In the genomic region with DNA sequence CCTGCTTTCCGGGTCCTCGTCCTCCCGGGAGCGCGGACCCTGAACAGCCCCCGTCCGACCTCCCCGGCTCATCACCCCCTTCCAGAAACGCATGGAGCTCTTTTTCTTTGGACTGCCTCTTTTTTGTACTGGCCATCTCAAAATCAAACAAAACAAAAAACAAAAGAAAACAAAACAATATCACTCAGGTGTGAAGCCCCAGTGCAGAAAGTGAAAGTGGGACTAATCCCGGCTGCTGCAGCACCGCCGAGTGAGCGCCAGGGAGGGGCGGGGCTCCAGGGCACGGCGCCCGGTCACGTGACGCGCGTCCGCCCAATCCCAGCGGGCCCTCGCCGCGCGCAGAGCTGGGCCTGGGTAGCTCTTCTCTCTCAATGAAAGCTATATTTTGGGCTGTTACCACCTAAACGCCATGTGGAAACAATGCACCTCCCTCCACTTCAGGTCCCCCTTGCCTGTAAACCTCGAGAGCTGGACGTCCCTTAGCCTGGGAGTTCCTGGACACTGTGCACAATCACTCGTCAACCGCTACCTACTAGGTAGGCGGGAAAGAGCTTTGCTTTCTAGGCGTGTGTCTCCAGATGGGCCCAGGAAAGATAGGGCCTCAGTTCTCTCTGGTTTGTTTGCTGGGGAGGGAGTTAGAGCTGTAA, we compare ENCODE assay signal across 9 cellular contexts.
DNase-seq lines count a peak whose midpoint lies in the region; ATAC-seq, FAIRE-seq and TF ChIP-seq lines count a peak whose summit lies in the region.
"Had no signal": no experiment of that assay in that cellular context is flagged by ENCODE, and none has a peak within 500 bp of the region (broad histone marks: within the 10 kb centered on the region; RNA-seq: fewer than 3 reads in every experiment).

No MANE protein-coding gene starts in this region.

- H3K4me3 ChIP-seq in bronchial epithelial cell (ENCODE audit: low read depth, low read length): peak overlapping the region; percentile 56

- TF ChIP-seq CTCF in VCaP (conservative IDR thresholded peaks at IDR 0.05) (no peak), bronchial epithelial cell (IDR thresholded peaks at IDR 0.05; ENCODE audit: insufficient read depth, low read length, severe bottlenecking) (no peak)

- H3K36me3 ChIP-seq in bronchial epithelial cell (ENCODE audit: control insufficient read depth, insufficient read depth, low read length): no peaks in the 10 kb centered on the region

- no peak for FAIRE-seq in bronchial epithelial cell (lab: Jason Lieb, UNC)

- peak; percentile 28 to 68 for DNase-seq in NCI-H524 (lab: John Stamatoyannopoulos, UW)
- no peak for DNase-seq in NCI-H524 treated with DMSO at 0.1 percent for 48 hours (lab: John Stamatoyannopoulos, UW)
- peak; percentile 64 to 65 for DNase-seq in NCI-H1930 (lab: John Stamatoyannopoulos, UW)
- peak; percentile 59 for DNase-seq in bronchial epithelial cell (ENCODE audit: low read depth)
- DNase-seq in islet precursor cell: peak; percentile 86
- DNase-seq in stimulated activated CD4-positive, alpha-beta T cell treated with anti-CD3 and anti-CD28 coated beads, Interleukin-12 subunit alpha, Interleukin-12 subunit beta, amount 100 ng/mL, for 4 hours: peak; percentile 83

- H3K27me3 ChIP-seq in bronchial epithelial cell (ENCODE audit: control insufficient read depth, insufficient read depth, low read length): no peaks in the 10 kb centered on the region

- H3K27ac ChIP-seq in VCaP: peak overlapping the region; percentile 62
- H3K27ac ChIP-seq: C4-2B had no signal

- ATAC-seq in HG02970 (IDR thresholded peaks at IDR 0.05; ENCODE audit: low FRiP score, unreplicated experiment): peak; percentile 83
